ENCODE assay signal across 8 cellular contexts in genomic region chr4:167021545-167022155, GRCh38.
DNase-seq lines count a peak whose midpoint lies in the region; ATAC-seq and TF ChIP-seq lines count a peak whose summit lies in the region.

No MANE protein-coding gene starts in this region.

- peaks cover 7% of the 10 kb centered on the region for H3K4me1 ChIP-seq in OCI-LY3 (ENCODE audit: low read length)
- no peaks in the 10 kb centered on the region for H3K4me1 ChIP-seq in upper lobe of left lung

- H3K79me2 ChIP-seq in OCI-LY3 (ENCODE audit: low read length), result no peaks in the 10 kb centered on the region

- peak overlapping the region; percentile 58 for H3K4me2 ChIP-seq in OCI-LY3 (ENCODE audit: low read length)

- TF ChIP-seq EP300 in upper lobe of left lung (IDR thresholded peaks at IDR 0.05), result no peak

- TF ChIP-seq CTCF in OCI-LY3 (IDR thresholded peaks at IDR 0.05; ENCODE audit: low read depth, low read length), result peak; percentile 98
- peak; percentile 76 for TF ChIP-seq CTCF in fibroblast of villous mesenchyme (IDR thresholded peaks at IDR 0.05; ENCODE audit: insufficient read depth, low read depth, low read length)
- peak in 1 of 3 donors; percentile 4 for TF ChIP-seq CTCF in omental fat pad (IDR thresholded peaks at IDR 0.05)
- TF ChIP-seq CTCF in upper lobe of left lung (IDR thresholded peaks at IDR 0.05), result peak; percentile 41 to 66 (median 56)

- ATAC-seq in GM18858 (IDR thresholded peaks at IDR 0.05; ENCODE audit: unreplicated experiment), result peak; percentile 63
- ATAC-seq in HG03196 (IDR thresholded peaks at IDR 0.05; ENCODE audit: unreplicated experiment), result peak; percentile 68
- no peak for ATAC-seq in omental fat pad (ENCODE audit: low FRiP score)
- peak in 1 of 2 donors; percentile 72 for ATAC-seq in upper lobe of left lung (ENCODE audit: low FRiP score in 2 of 2)

- DNase-seq in C1 segment of cervical spinal cord (lab: John Stamatoyannopoulos, UW), result peak in 11 of 14 donors; percentile 8 to 85 (median 48)
- peak; percentile 23 for DNase-seq in activated T-cell treated with anti-CD3 and anti-CD28 coated beads, Interleukin-2, amount 50 U/mL, for 1 hour
- peak; percentile 68 for DNase-seq in fibroblast of villous mesenchyme (ENCODE audit: low read depth)
- peak; percentile 78 for DNase-seq in omental fat pad (ENCODE audit: low spot score)
- peak in 1 of 2 donors; percentile 45 for DNase-seq in upper lobe of left lung

- H3K27ac ChIP-seq in OCI-LY3 (ENCODE audit: low read length), result no peak overlapping the region
- no peak overlapping the region for H3K27ac ChIP-seq in upper lobe of left lung

- H3K9ac ChIP-seq in OCI-LY3 (ENCODE audit: low read length), result no peak overlapping the region

- no peak for TF ChIP-seq POLR2A in upper lobe of left lung (IDR thresholded peaks at IDR 0.05)

- H3K27me3 ChIP-seq in OCI-LY3 (ENCODE audit: low read depth, low read length), result no peaks in the 10 kb centered on the region
- H3K27me3 ChIP-seq in upper lobe of left lung, result no peaks in the 10 kb centered on the region

- peak overlapping the region; percentile 37 for H2AFZ ChIP-seq in OCI-LY3 (ENCODE audit: low read depth, low read length)

- H3K4me3 ChIP-seq in OCI-LY3 (ENCODE audit: low read length), result peak overlapping the region; percentile 25; the same call in 1 of the 2 replicates
- H3K4me3 ChIP-seq in fibroblast of villous mesenchyme (ENCODE audit: low read depth, low read length), result no peak overlapping the region
- no peak overlapping the region for H3K4me3 ChIP-seq in upper lobe of left lung

- 22 to 23% methylated on average over 11 of the region's 11 CpGs for WGBS in upper lobe of left lung, 2 donors

- H3K9me3 ChIP-seq in OCI-LY3 (ENCODE audit: insufficient read depth, low read length), result no peaks in the 10 kb centered on the region
- no peaks in the 10 kb centered on the region for H3K9me3 ChIP-seq in upper lobe of left lung

- H3K36me3 ChIP-seq in OCI-LY3 (replicated peaks; ENCODE audit: low read depth, low read length) (no peaks in the 10 kb centered on the region), upper lobe of left lung (no peaks in the 10 kb centered on the region)

- H4K20me1 ChIP-seq in OCI-LY3 (ENCODE audit: insufficient read depth, low read length), result no peaks in the 10 kb centered on the region
